In the genomic region with DNA sequence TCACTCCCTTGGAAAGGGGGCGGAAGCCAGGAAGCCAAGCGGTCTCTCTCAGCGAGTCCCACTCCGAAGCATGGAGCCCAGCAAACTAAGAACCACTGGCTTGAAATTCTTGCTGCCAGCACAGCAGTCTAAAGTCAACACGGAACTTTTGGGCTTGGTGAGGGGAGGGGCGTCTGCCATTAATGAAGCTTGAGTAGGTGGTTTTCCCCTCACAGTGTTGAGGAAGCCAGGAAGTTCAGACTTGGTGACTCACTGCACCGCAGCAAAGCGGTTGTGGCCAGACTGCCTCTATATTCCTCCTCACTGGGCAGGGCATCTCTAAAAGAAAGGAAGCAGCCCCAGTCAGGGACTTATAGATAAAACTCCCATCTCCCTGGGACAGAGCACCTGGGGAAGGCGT, we compare ENCODE assay signal across 10 cellular contexts.
DNase-seq lines count a peak whose midpoint lies in the region; TF ChIP-seq lines count a peak whose summit lies in the region.
"Had no signal": no experiment of that assay in that cellular context is flagged by ENCODE, and none has a peak within 500 bp of the region (broad histone marks: within the 10 kb centered on the region; RNA-seq: fewer than 3 reads in every experiment).

No MANE protein-coding gene starts in this region.

- no peaks in the 10 kb centered on the region for H3K27me3 ChIP-seq in ascending aorta
- H3K27me3 ChIP-seq in uterus = no peaks in the 10 kb centered on the region
- H3K27me3 ChIP-seq: dorsolateral prefrontal cortex had no signal

- no peak overlapping the region for H3K27ac ChIP-seq in ascending aorta
- no peak overlapping the region for H3K27ac ChIP-seq in uterus
- H3K27ac ChIP-seq: dorsolateral prefrontal cortex had no signal

- TF ChIP-seq POLR2A in uterus (IDR thresholded peaks at IDR 0.05) = no peak

- in situ Hi-C loops in KBM-7 (cut with MboI; ENCODE audit: low pct_unique_long_range_greater_than_20kb, low sequenced_read_pairs) = no loop called here

- TF ChIP-seq CTCF in ascending aorta (IDR thresholded peaks at IDR 0.05) = no peak
- TF ChIP-seq CTCF in uterus (IDR thresholded peaks at IDR 0.05) = no peak

- H3K9me3 ChIP-seq in ascending aorta (no peaks in the 10 kb centered on the region), uterus (no peaks in the 10 kb centered on the region)

- H3K4me3 ChIP-seq in ascending aorta (no peak overlapping the region), uterus (no peak overlapping the region)
- H3K4me3 ChIP-seq: dorsolateral prefrontal cortex had no signal

- no peaks in the 10 kb centered on the region for H3K36me3 ChIP-seq in ascending aorta
- no peaks in the 10 kb centered on the region for H3K36me3 ChIP-seq in uterus

- peak; percentile 96 for DNase-seq in KBM-7
- DNase-seq in activated CD4-positive, alpha-beta T cell treated with anti-CD3 and anti-CD28 coated beads for 48 hours = peak; percentile 66
- peak; percentile 19 for DNase-seq in effector CD4-positive, alpha-beta T cell
- DNase-seq in stimulated activated CD8-positive, alpha-beta memory T cell treated with anti-CD3 and anti-CD28 coated beads, Interleukin-15, amount 100 ng/mL, for 48 hours (ENCODE audit: low read depth in 2 of 2) = peak; percentile 44 to 51
- no peak for DNase-seq in GF-D8 (lab: John Stamatoyannopoulos, UW)
- DNase-seq in ascending aorta (ENCODE audit: low spot score in 2 of 2) = no peak
- DNase-seq in middle frontal gyrus (ENCODE audit: extremely low spot score, low spot score) = no peak
- no peak for DNase-seq in uterus
- DNase-seq: dorsolateral prefrontal cortex, NCI-H1436 had no signal

- H3K4me1 ChIP-seq in ascending aorta (no peaks in the 10 kb centered on the region), uterus (no peaks in the 10 kb centered on the region)

- intact Hi-C loops in ascending aorta (cut with DNase I) = no loop called here
- intact Hi-C loops in uterus (cut with DNase I; ENCODE audit: low total_unique reads) = no loop called here

Comparison
In these comparisons a context has a peak if more than half of its experiments do, and no peak if none do; other contexts are left out.
1. DNase-seq: peak in KBM-7 (single experiment), activated CD4-positive, alpha-beta T cell treated with anti-CD3 and anti-CD28 coated beads for 48 hours (single experiment), effector CD4-positive, alpha-beta T cell (single experiment) and stimulated activated CD8-positive, alpha-beta memory T cell treated with anti-CD3 and anti-CD28 coated beads, Interleukin-15, amount 100 ng/mL, for 48 hours (2 of 2); none in GF-D8 (single experiment), ascending aorta (0 of 2), middle frontal gyrus (single experiment) and uterus (0 of 2).